6 cellular contexts compared by ENCODE assay signal in genomic region chrY:11834197-11834596, GRCh38.
DNase-seq lines count a peak whose midpoint lies in the region; TF ChIP-seq lines count a peak whose summit lies in the region.
"Not testable (repeated sequence)": the region's sequence is repeated elsewhere in the genome, so short reads cannot be mapped to it uniquely, and the experiment has no call there.

No MANE protein-coding gene starts in this region.

- not testable (repeated sequence) for H3K36me3 ChIP-seq in testis (ENCODE audit: low read depth, missing control alignments)

- H3K9me3 ChIP-seq in testis = not testable (repeated sequence)

- not testable (repeated sequence) for H3K27ac Mint-ChIP-seq in HFFc6

- not testable (repeated sequence) for H3K27ac ChIP-seq in VCaP, testis

- H3K27me3 ChIP-seq in testis = not testable (repeated sequence)

- WGBS in testis, 2 donors = 64 to 71% methylated on average over 7 of the region's 7 CpGs

- DNase-seq in AG20443 (ENCODE audit: low spot score) (peak; percentile 0), RPMI8226 (peak; percentile 2), testis (peak; percentile 29)
- not testable (repeated sequence) for DNase-seq in HFFc6; LNCaP clone FGC (ENCODE audit: low read depth)

- H3K27me3 Mint-ChIP-seq in HFFc6 (ENCODE audit: insufficient read depth) = not testable (repeated sequence)

- H3K4me1 ChIP-seq in testis = not testable (repeated sequence)

- H3K9me3 Mint-ChIP-seq in HFFc6 = not testable (repeated sequence)

- not testable (repeated sequence) for TF ChIP-seq POLR2A in testis (IDR thresholded peaks at IDR 0.05)

- TF ChIP-seq CTCF in HFFc6 (IDR thresholded peaks at IDR 0.05) (peak; percentile 23; the same call in 1 of the 2 replicates), LNCaP clone FGC (IDR thresholded peaks at IDR 0.05; ENCODE audit: control insufficient read depth, extremely low read depth, insufficient read depth) (peak; percentile 58), VCaP (conservative IDR thresholded peaks at IDR 0.05) (peak; percentile 46)
- not testable (repeated sequence) for TF ChIP-seq CTCF in testis (IDR thresholded peaks at IDR 0.05)

- not testable (repeated sequence) for H3K4me3 ChIP-seq in LNCaP clone FGC (ENCODE audit: low read depth, low read length); testis

- intact Hi-C loops in testis (cut with DNase I; ENCODE audit: low total_unique reads) = not testable (repeated sequence)

- not testable (repeated sequence) for H3K36me3 Mint-ChIP-seq in HFFc6 (ENCODE audit: low read depth)

- not testable (repeated sequence) for H3K4me3 Mint-ChIP-seq in HFFc6

- not testable (repeated sequence) for H3K4me1 Mint-ChIP-seq in HFFc6 (ENCODE audit: low read depth)
